8 cellular contexts compared by ENCODE assay signal in the genomic region with DNA sequence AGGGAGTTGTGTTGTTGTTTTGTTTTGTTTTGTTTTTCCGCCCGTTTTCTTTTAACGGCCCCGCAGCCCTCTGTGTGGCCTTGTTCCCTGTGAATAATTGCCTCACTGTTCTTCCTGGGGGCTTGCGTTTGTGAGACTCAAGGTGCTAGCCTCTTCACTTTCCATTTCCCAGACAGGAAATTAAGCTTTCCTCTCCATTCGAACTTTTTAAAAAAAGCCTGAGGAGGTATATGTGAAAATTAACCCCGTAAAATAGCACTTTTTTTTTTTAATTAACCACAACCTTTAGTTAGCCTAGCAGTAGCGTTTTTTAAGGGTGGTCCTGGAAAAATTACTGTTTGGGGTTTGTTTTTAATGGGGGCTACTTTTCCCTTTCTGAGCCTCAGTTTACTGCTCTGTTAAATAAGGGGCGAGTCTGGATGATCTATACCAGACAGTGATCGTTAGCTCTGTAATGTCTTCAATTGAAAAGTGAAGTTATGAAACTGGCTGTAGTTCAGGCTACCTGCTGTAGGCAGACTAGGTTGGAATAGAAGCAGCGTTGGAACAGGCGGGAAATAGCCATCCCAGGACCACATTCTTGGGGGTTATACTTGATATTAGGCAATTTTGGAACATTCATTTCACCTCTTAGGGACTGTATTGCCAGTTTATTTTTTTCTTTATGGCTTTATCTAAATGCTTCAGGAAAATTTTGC. TPM values are rescaled to one million over a fixed set of nuclear protein-coding genes. Genes with fewer than 3 reads are reported as not detected.
A peak's percentile ranks its signal among the peaks of the same experiment; 100 is the strongest.
DNase-seq lines count a peak whose midpoint lies in the region; ATAC-seq and TF ChIP-seq lines count a peak whose summit lies in the region.

No MANE protein-coding gene starts in this region.

- no peak overlapping the region for H2AFZ ChIP-seq in neuron (ENCODE audit: low read depth, low read length)

- H3K9me3 ChIP-seq in AG04450 (ENCODE audit: control insufficient read depth, insufficient read depth, low read length) (peaks cover 5% of the 10 kb centered on the region; the same call in 1 of the 2 replicates), NT2/D1 (ENCODE audit: insufficient read depth, low read length) (no peaks in the 10 kb centered on the region), neuron (ENCODE audit: low read length) (no peaks in the 10 kb centered on the region)

- H3K27me3 ChIP-seq in AG04450 (ENCODE audit: control insufficient read depth, insufficient read depth, low read length) (no peaks in the 10 kb centered on the region), NT2/D1 (ENCODE audit: insufficient read depth, insufficient read length) (peaks cover 6% of the 10 kb centered on the region), neuron (ENCODE audit: insufficient read depth, low read length) (peaks cover 3% of the 10 kb centered on the region)

- H3K27ac ChIP-seq in AG04450 (ENCODE audit: low read depth, low read length), result peak overlapping the region; percentile 96

- H3K4me1 ChIP-seq in NT2/D1 (ENCODE audit: insufficient read depth, insufficient read length) (peaks cover 5% of the 10 kb centered on the region), neuron (ENCODE audit: insufficient read depth, low read length) (peaks cover 48% of the 10 kb centered on the region)

- H3K36me3 ChIP-seq in NT2/D1 (ENCODE audit: insufficient read depth, insufficient read length, low read length) (peaks cover 9% of the 10 kb centered on the region), neuron (ENCODE audit: insufficient read depth, low read length) (peaks cover 2% of the 10 kb centered on the region)

- CTCF ChIA-PET in AG04450 (lab: Charles Lee), result interaction anchor here (0.6 to 1.3 kb wide), 3 partner anchors 26 to 415 kb away, joined by 4 read pairs; no protein-coding TSS in a partner anchor

- H3K4me3 ChIP-seq in AG04450 (ENCODE audit: low read depth, low read length), result peak overlapping the region; percentile 92
- peak overlapping the region; percentile 38 for H3K4me3 ChIP-seq in NT2/D1 (ENCODE audit: insufficient read length, low read depth)
- H3K4me3 ChIP-seq in neuron (ENCODE audit: low read length), result peak overlapping the region; percentile 65

- no peak for TF ChIP-seq CTCF in AG04450 (IDR thresholded peaks at IDR 0.05; ENCODE audit: low read depth, low read length)

- H3K9ac ChIP-seq in NT2/D1 (ENCODE audit: insufficient read length, low read depth), result peak overlapping the region; percentile 54

- POLR2A ChIA-PET in AG04450 (lab: Yijun Ruan, JAX), result interaction anchor here (0.6 kb wide), 2 partner anchors 29 to 59 kb away, joined by 3 to 7 read pairs; no protein-coding TSS in a partner anchor

- no peak for DNase-seq in AG04450 (ENCODE audit: low read depth, low spot score)
- no peak for DNase-seq in NT2/D1 (ENCODE audit: low read depth, low spot score)
- peak; percentile 33 for DNase-seq in dermis blood vessel endothelial cell
- no peak for DNase-seq in NCI-H446 treated with DMSO at 0.1 percent for 48 hours (lab: John Stamatoyannopoulos, UW)
- DNase-seq in OCI-M2 (lab: John Stamatoyannopoulos, UW; ENCODE audit: unreplicated experiment), result no peak
- DNase-seq in amniotic stem cell (lab: John Stamatoyannopoulos, UW), result no peak

- peak; percentile 3 for ATAC-seq in GM21528 (IDR thresholded peaks at IDR 0.05; ENCODE audit: low FRiP score, unreplicated experiment)

RNA-seq across cellular contexts. Expression of a gene that starts 1.7 kb away (rescaled TPM):
- polyA plus RNA-seq in AG04450 (2011; rRNA removed), result 43.8 and 51.9 TPM in 2 replicates
- polyA minus RNA-seq in AG04450 (2011; rRNA and poly(A)+ RNA removed), result 24.5 and 29.6 TPM in 2 replicates
- total RNA-seq in dermis blood vessel endothelial cell, result 36.4 and 53.5 TPM in 2 replicates

RNA-seq across cellular contexts. Expression of a gene that starts 39.8 kb away (rescaled TPM):
- polyA plus RNA-seq in AG04450 (2011; rRNA removed), result 3.6 and 5.1 TPM in 2 replicates
- polyA minus RNA-seq in AG04450 (2011; rRNA and poly(A)+ RNA removed), result 4.6 and 8.0 TPM in 2 replicates
- 20.6 and 28.8 TPM in 2 replicates for total RNA-seq in dermis blood vessel endothelial cell

Comparison
In these comparisons a context has a peak if more than half of its experiments do, and no peak if none do; other contexts are left out.
1. H3K4me3 ChIP-seq: peak in every context shown above with its lines; median percentile 92 in AG04450; 65 in neuron; 38 in NT2/D1.